Comparison of ENCODE assay signal across 20 cellular contexts in the genomic region with DNA sequence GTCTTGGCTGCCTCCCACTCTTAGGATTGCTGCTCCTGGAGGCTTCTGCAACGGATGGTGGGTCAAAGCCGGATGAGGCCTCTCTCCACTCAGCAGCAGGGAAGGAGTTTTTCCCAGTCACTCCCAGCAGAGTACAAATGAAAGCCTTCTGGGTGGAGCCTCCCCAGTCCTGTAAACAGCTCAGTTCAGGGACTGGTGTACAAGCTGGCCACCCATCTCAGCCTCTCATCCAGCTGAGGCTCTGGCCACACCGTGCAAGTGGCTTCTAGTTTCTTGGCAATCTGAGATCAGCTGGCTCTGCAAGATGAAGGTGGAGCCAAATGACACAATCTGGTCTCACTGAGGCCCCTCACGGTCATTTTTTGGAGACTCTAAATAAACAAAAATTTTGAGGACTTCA. TPM values are rescaled to one million over a fixed set of nuclear protein-coding genes. Genes with fewer than 3 reads are reported as not detected.
DNase-seq lines count a peak whose midpoint lies in the region; ATAC-seq and TF ChIP-seq lines count a peak whose summit lies in the region.
"Had no signal": no experiment of that assay in that cellular context is flagged by ENCODE, and none has a peak within 500 bp of the region (broad histone marks: within the 10 kb centered on the region; RNA-seq: fewer than 3 reads in every experiment).

No MANE protein-coding gene starts in this region.

- H3K4me1 ChIP-seq in colonic mucosa (no peaks in the 10 kb centered on the region), right atrium auricular region (peaks cover 0 to 57% of the 10 kb centered on the region in 2 donors), tibial nerve (peaks cover 0 to 45% (median 21%) of the 10 kb centered on the region in 4 donors)

- TF ChIP-seq EP300 in tibial nerve (IDR thresholded peaks at IDR 0.05) = peak in 1 of 2 donors; percentile 63

- ATAC-seq in HG02885 (IDR thresholded peaks at IDR 0.05; ENCODE audit: poor library complexity, unreplicated experiment) = no peak
- ATAC-seq: PC-3 had no signal

- H3K27ac ChIP-seq in colonic mucosa (peak overlapping the region; percentile 22), right atrium auricular region (peak overlapping the region; percentile 49 to 79), tibial nerve (peak overlapping the region; percentile 55 to 68 (median 62))
- H3K27ac ChIP-seq: cardiac muscle cell, SK-N-MC had no signal

- H3K36me3 ChIP-seq in colonic mucosa (peaks cover 24% of the 10 kb centered on the region), right atrium auricular region (peaks cover 88% of the 10 kb centered on the region), tibial nerve (peaks cover 0 to 100% (median 34%) of the 10 kb centered on the region in 3 donors)

- DNase-seq in colonic mucosa (peak; percentile 54), right atrium auricular region (ENCODE audit: low spot score) (peak; percentile 92), posterior vena cava (ENCODE audit: low spot score) (peak; percentile 91), tibial nerve (ENCODE audit: low spot score in 2 of 2) (peak; percentile 62 to 80)
- no peak for DNase-seq in stimulated activated CD4-positive, alpha-beta T cell treated with anti-CD3 and anti-CD28 coated beads, Interleukin-4, amount 100 ng/mL, for 4 hours
- DNase-seq in activated CD4-positive, alpha-beta T cell treated with anti-CD3 and anti-CD28 coated beads for 1 hour = no peak
- no peak for DNase-seq in effector CD8-positive, alpha-beta T cell (lab: John Stamatoyannopoulos, UW)
- DNase-seq: activated CD4-positive, alpha-beta T cell treated with anti-CD3 and anti-CD28 coated beads, Interleukin-2, amount 50 U/mL, for 1 hour; activated naive CD8-positive, alpha-beta T cell treated with anti-CD3 and anti-CD28 coated beads for 36 hours; effector CD4-positive, alpha-beta T cell; EL; foreskin fibroblast; immature natural killer cell; midbrain; NCI-H1048; PC-3 had no signal

- no peaks in the 10 kb centered on the region for H3K9me3 ChIP-seq in colonic mucosa
- no peaks in the 10 kb centered on the region for H3K9me3 ChIP-seq in right atrium auricular region
- H3K9me3 ChIP-seq in tibial nerve = no peaks in the 10 kb centered on the region

- H3K27me3 ChIP-seq in colonic mucosa (no peaks in the 10 kb centered on the region), right atrium auricular region (no peaks in the 10 kb centered on the region), tibial nerve (no peaks in the 10 kb centered on the region)
- H3K27me3 ChIP-seq: cardiac muscle cell had no signal

- TF ChIP-seq POLR2A in tibial nerve (IDR thresholded peaks at IDR 0.05) = no peak

- peak overlapping the region; percentile 17 to 52 for H3K9ac ChIP-seq in colonic mucosa (ENCODE audit: low read depth in 2 of 2, low read length in 2 of 2)

- no peak for TF ChIP-seq CTCF in colonic mucosa (IDR thresholded peaks at IDR 0.05)
- TF ChIP-seq CTCF in right atrium auricular region (IDR thresholded peaks at IDR 0.05) = no peak
- no peak for TF ChIP-seq CTCF in tibial nerve (IDR thresholded peaks at IDR 0.05)

- WGBS in tibial nerve, 2 donors = 61 to 67% methylated on average over 4 of the region's 4 CpGs

- no peak overlapping the region for H3K4me3 ChIP-seq in colonic mucosa
- H3K4me3 ChIP-seq in right atrium auricular region = no peak overlapping the region
- H3K4me3 ChIP-seq in tibial nerve = no peak overlapping the region
- H3K4me3 ChIP-seq: cardiac muscle cell, SK-N-MC, skin epidermis had no signal

- intact Hi-C loops in colonic mucosa (cut with DNase I) (no loop called here), posterior vena cava (cut with DNase I) (no loop called here)

RNA-seq across cellular contexts. Expression of a gene that starts 10.0 kb away (rescaled TPM):
- total RNA-seq in colonic mucosa (10 to 100 TPM; 30.2 to 60.5 TPM), right atrium auricular region (1,000 to 10,000 TPM; 2,222 to 2,480 TPM), posterior vena cava (1,000 to 10,000 TPM in 1 of 2 donors, 100 to 1,000 TPM in 1; 993 to 1,026 TPM), tibial nerve (1,000 to 10,000 TPM; 3,864 to 9,036 (median 5,113) TPM)
- total RNA-seq: activated naive CD8-positive, alpha-beta T cell treated with anti-CD3 and anti-CD28 coated beads for 36 hours; PC-3 had no signal

RNA-seq across cellular contexts. Expression of a gene that starts 50.5 kb away (rescaled TPM):
- total RNA-seq in colonic mucosa = 100 to 1,000 TPM; 153 to 220 TPM
- 10 to 100 TPM; 68.9 to 92.6 TPM for total RNA-seq in right atrium auricular region
- 10 to 100 TPM; 56.7 to 77.5 TPM for total RNA-seq in posterior vena cava
- total RNA-seq in tibial nerve = 100 to 1,000 TPM in 1 of 4 donors, 10 to 100 TPM in 3; 91.2 to 108 (median 94.3) TPM

Comparison
In these comparisons a context has a peak if more than half of its experiments do, and no peak if none do; other contexts are left out.
1. DNase-seq: peak in colonic mucosa (single experiment), right atrium auricular region (single experiment), posterior vena cava (single experiment) and tibial nerve (2 of 2); none in stimulated activated CD4-positive, alpha-beta T cell treated with anti-CD3 and anti-CD28 coated beads, Interleukin-4, amount 100 ng/mL, for 4 hours (0 of 2), activated CD4-positive, alpha-beta T cell treated with anti-CD3 and anti-CD28 coated beads for 1 hour (single experiment) and effector CD8-positive, alpha-beta T cell (single experiment).
2. RNA of a gene that starts 10.0 kb away (total RNA-seq): 3,864 to 9,036 TPM in tibial nerve, 2,222 to 2,480 TPM in right atrium auricular region and 993 to 1,026 TPM in posterior vena cava; 30.2 to 60.5 TPM in colonic mucosa; every median in the first group is over 10 times any median in the second.
3. Peak in every context shown above with its lines, with median percentiles within 50 percentile points of each other: H3K27ac ChIP-seq.